Comparison of ENCODE assay signal across 8 cellular contexts in genomic region chr5:53482717-53483638, GRCh38. TPM values are rescaled to one million over a fixed set of nuclear protein-coding genes. Genes with fewer than 3 reads are reported as not detected.
DNase-seq lines count a peak whose midpoint lies in the region; ATAC-seq, FAIRE-seq and TF ChIP-seq lines count a peak whose summit lies in the region.

No MANE protein-coding gene starts in this region.

- H3F3A ChIP-seq in PC-3 (ENCODE audit: low read length, unreplicated experiment), result peaks cover 32% of the 10 kb centered on the region

- TF ChIP-seq CTCF in PC-3 (conservative IDR thresholded peaks at IDR 0.05; ENCODE audit: low read depth, low read length), result peak; percentile 51
- TF ChIP-seq CTCF in cardiac fibroblast (IDR thresholded peaks at IDR 0.05; ENCODE audit: low read depth, low read length), result peak; percentile 37
- TF ChIP-seq CTCF in kidney (IDR thresholded peaks at IDR 0.05; ENCODE audit: borderline replicate concordance, extremely low read depth, insufficient read depth), result peak; percentile 2

- CTCF ChIA-PET in PC-3 (lab: Charles Lee), result no interaction called here

- BruUV-seq in PC-3 (replicated peaks; lab: Mats Ljungman, UMichigan), result no TSS peak

- H3K9me3 ChIP-seq in PC-3 (ENCODE audit: low read length) (no peaks in the 10 kb centered on the region), kidney (ENCODE audit: control insufficient read depth in 1 of 2, low read length in 2 of 2) (no peaks in the 10 kb centered on the region)

- no peak overlapping the region for H2AFZ ChIP-seq in PC-3 (ENCODE audit: low read length)

- H3K36me3 ChIP-seq in PC-3 (ENCODE audit: low read depth, low read length) (peaks cover 53% of the 10 kb centered on the region), kidney (ENCODE audit: control insufficient read depth in 1 of 2, insufficient read depth in 2 of 2, low read length in 2 of 2) (no peaks in the 10 kb centered on the region)

- POLR2A ChIA-PET in PC-3 (lab: Charles Lee; ENCODE audit: unreplicated experiment), result interaction anchor here (0.6 kb wide), 1 partner anchor 124 kb away, joined by 3 read pairs; no protein-coding TSS in a partner anchor

- intact Hi-C loops in PC-3 (cut with micrococcal nuclease) (loop anchor here (10.0 kb wide), 1 partner anchor 82 kb away; the partner anchor contains the start of gene NDUFS4), kidney (cut with DNase I) (no loop called here)

- H3K27ac ChIP-seq in PC-3 (ENCODE audit: low read length), result peak overlapping the region; percentile 96
- H3K27ac ChIP-seq in kidney (ENCODE audit: low read depth in 2 of 2, low read length in 2 of 2), result no peak overlapping the region

- peak overlapping the region; percentile 93 for H3K4me2 ChIP-seq in PC-3 (ENCODE audit: low read length)

- peak overlapping the region; percentile 99 for H3K9ac ChIP-seq in PC-3 (ENCODE audit: low read length)
- H3K9ac ChIP-seq in kidney (ENCODE audit: low read length in 2 of 2), result peak overlapping the region in 1 of 2 donors; percentile 34

- H3K27me3 ChIP-seq in PC-3 (ENCODE audit: low read length), result no peaks in the 10 kb centered on the region

- DNase-seq in NCI-H1417 (lab: John Stamatoyannopoulos, UW) (peak in 2 of 3 experiments; percentile 5 to 19), NCI-H1417 treated with DMSO at 0.1 percent for 48 hours (lab: John Stamatoyannopoulos, UW) (no peak), PC-3 (no peak), cardiac fibroblast (ENCODE audit: low read depth in 2 of 2) (peak; percentile 43 to 58), kidney (peak; percentile 75), NCI-H1105 treated with DMSO at 0.1 percent for 48 hours (lab: John Stamatoyannopoulos, UW) (no peak)
- DNase-seq in stimulated activated naive CD8-positive, alpha-beta T cell treated with anti-CD3 and anti-CD28 coated beads, Interleukin-15, Interleukin-2, amounts not matched to agents 100 U/mL and 50 U/mL, for 24 hours, result peak; percentile 26

- H3K9me2 ChIP-seq in PC-3 (replicated peaks; ENCODE audit: low read length), result no peaks in the 10 kb centered on the region

- ATAC-seq in PC-3 (no peak), HG03025 (IDR thresholded peaks at IDR 0.05; ENCODE audit: low FRiP score, unreplicated experiment) (no peak)
- peak; percentile 15 for ATAC-seq in stimulated activated naive CD8-positive, alpha-beta T cell treated with anti-CD3 and anti-CD28 coated beads, Interleukin-15, Interleukin-2, amounts not matched to agents 100 U/mL and 50 U/mL, for 24 hours

- FAIRE-seq in kidney (lab: Jason Lieb, UNC), result no peak

- H3K79me2 ChIP-seq in PC-3 (ENCODE audit: low read length), result peaks cover 53% of the 10 kb centered on the region

- peaks cover 29% of the 10 kb centered on the region for H4K20me1 ChIP-seq in PC-3 (ENCODE audit: low read length)

- H3K4me3 ChIP-seq in PC-3 (ENCODE audit: low read length) (peak overlapping the region; percentile 97), cardiac fibroblast (replicated peaks in 1 of 2; ENCODE audit: low read depth in 2 of 2, low read length in 2 of 2) (peak overlapping the region; percentile 72 to 86), kidney (ENCODE audit: low read length in 2 of 2) (peak overlapping the region; percentile 78 to 81)

- peaks cover 22% of the 10 kb centered on the region for H3K4me1 ChIP-seq in PC-3 (ENCODE audit: insufficient read depth, low read length)
- H3K4me1 ChIP-seq in kidney (ENCODE audit: control insufficient read depth in 1 of 2, insufficient read depth in 1 of 2, low read depth in 1 of 2, low read length in 2 of 2), result peaks cover 0 to 10% of the 10 kb centered on the region in 2 donors

RNA-seq across cellular contexts. Expression of gene FST, which starts 2.5 kb away (rescaled TPM):
- total RNA-seq in PC-3 (2014; rRNA removed) (403 and 407 TPM in 2 replicates), kidney (2.7 TPM)
- polyA plus RNA-seq in kidney (ENCODE audit: insufficient read depth, low read depth, low replicate concordance), result 0.45 TPM

Comparison
In these comparisons a context has a peak if more than half of its experiments do, and no peak if none do; other contexts are left out.
1. DNase-seq: peak in NCI-H1417 (2 of 3), cardiac fibroblast (2 of 2), kidney (single experiment) and stimulated activated naive CD8-positive, alpha-beta T cell treated with anti-CD3 and anti-CD28 coated beads, Interleukin-15, Interleukin-2, amounts not matched to agents 100 U/mL and 50 U/mL, for 24 hours (single experiment); none in NCI-H1417 treated with DMSO at 0.1 percent for 48 hours (single experiment), PC-3 (single experiment) and NCI-H1105 treated with DMSO at 0.1 percent for 48 hours (single experiment).
2. RNA of gene FST, which starts 2.5 kb away (total RNA-seq): 403 to 407 TPM in PC-3; 2.7 TPM in kidney (single experiment); every median in the first group is over 100 times any median in the second.
3. Peak in every context shown above with its lines, with median percentiles within 50 percentile points of each other: H3K4me3 ChIP-seq and CTCF ChIP-seq.